9 cellular contexts compared by ENCODE assay signal in the genomic region with DNA sequence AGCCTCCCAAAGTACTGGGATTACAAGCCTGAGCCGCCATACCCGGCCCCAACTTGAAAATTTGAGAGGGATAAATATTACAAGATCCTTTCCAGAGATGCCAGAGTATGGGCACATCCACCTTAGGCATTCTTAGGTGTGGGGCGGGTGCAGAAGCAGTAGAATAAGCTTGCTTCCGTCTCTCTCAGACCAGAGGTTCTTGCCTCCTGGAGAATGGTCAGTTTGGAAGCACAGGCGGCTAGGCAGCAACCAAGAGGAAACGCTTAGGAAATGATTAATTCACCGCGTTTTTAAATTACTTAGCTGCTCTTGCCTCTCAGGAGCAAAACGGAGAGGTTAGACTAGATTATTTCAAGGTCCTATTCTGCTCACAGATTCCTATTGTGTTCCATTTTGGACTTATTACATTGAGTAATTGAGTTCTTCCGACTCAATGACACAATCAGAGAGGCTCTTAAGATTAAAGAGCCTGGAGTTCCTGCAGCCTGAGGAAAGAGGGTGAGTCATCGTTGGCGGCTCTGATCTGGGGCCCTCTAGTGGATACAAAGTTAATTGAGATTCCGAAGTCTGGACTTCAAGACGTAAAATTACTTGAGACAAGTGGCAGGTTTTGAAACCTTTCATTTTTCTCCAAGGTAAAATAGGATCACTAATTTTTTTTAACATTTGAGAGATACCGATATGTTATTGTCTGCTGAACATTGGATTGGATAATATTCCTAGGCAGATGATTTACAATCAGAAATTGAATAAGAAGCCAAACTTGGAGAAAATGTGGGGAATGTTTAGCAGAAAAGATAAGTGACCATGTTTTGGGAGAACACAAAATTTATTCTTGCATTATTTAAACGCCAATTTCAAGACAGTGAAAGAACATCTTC. TPM values are rescaled to one million over a fixed set of nuclear protein-coding genes. Genes with fewer than 3 reads are reported as not detected.
DNase-seq lines count a peak whose midpoint lies in the region; ATAC-seq and TF ChIP-seq lines count a peak whose summit lies in the region.
"Had no signal": no experiment of that assay in that cellular context is flagged by ENCODE, and none has a peak within 500 bp of the region (broad histone marks: within the 10 kb centered on the region; RNA-seq: fewer than 3 reads in every experiment).

No MANE protein-coding gene starts in this region.

- CTCF ChIA-PET in RWPE1 (lab: Yijun Ruan, JAX): interaction anchor here (0.7 kb wide), 2 partner anchors 36 to 1274 kb away, joined by 3 read pairs; no protein-coding TSS in a partner anchor

- POLR2A ChIA-PET in RWPE1 (lab: Yijun Ruan, JAX; ENCODE audit: low non-redundant PET): no interaction called here

- TF ChIP-seq EP300 in gastroesophageal sphincter (IDR thresholded peaks at IDR 0.05): no peak

- H3K36me3 ChIP-seq in gastroesophageal sphincter: no peaks in the 10 kb centered on the region
- H3K36me3 ChIP-seq in thoracic aorta: no peaks in the 10 kb centered on the region

- no peak for DNase-seq in activated CD4-positive, CD25-positive, alpha-beta regulatory T cell treated with anti-CD3 and anti-CD28 coated beads, Interleukin-2, amount 50 U/mL, for 72 hours
- DNase-seq in Jurkat, Clone E6-1 (ENCODE audit: low read depth, low spot score): peak; percentile 83
- DNase-seq in RWPE1 (ENCODE audit: low spot score) (peak; percentile 72), nucleus accumbens (lab: John Stamatoyannopoulos, UW) (peak in 35 of 56 donors; percentile 1 to 67 (median 16)), thoracic aorta (ENCODE audit: low spot score) (no peak)
- peak in 3 of 4 experiments; percentile 2 to 16 (median 4) for DNase-seq in activated naive CD4-positive, alpha-beta T cell (lab: John Stamatoyannopoulos, UW)

- TF ChIP-seq POLR2A in gastroesophageal sphincter (IDR thresholded peaks at IDR 0.05): no peak

- no peak overlapping the region for H3K27ac ChIP-seq in RWPE1
- no peak overlapping the region for H3K27ac ChIP-seq in gastroesophageal sphincter
- no peak overlapping the region for H3K27ac ChIP-seq in thoracic aorta

- TF ChIP-seq CTCF in RWPE1 (conservative IDR thresholded peaks at IDR 0.05; ENCODE audit: low read depth): peak; percentile 82
- TF ChIP-seq CTCF in gastroesophageal sphincter (IDR thresholded peaks at IDR 0.05): peak; percentile 53 to 73 (median 60)
- TF ChIP-seq CTCF in thoracic aorta (IDR thresholded peaks at IDR 0.05): peak; percentile 65

- no peaks in the 10 kb centered on the region for H3K27me3 ChIP-seq in gastroesophageal sphincter
- H3K27me3 ChIP-seq in thoracic aorta (replicated peaks; ENCODE audit: insufficient read depth): no peaks in the 10 kb centered on the region

- peak; percentile 72 to 73 for ATAC-seq in activated CD4-positive, CD25-positive, alpha-beta regulatory T cell treated with anti-CD3 and anti-CD28 coated beads, Interleukin-2, amount 50 U/mL, for 24 hours
- ATAC-seq in gastroesophageal sphincter: peak; percentile 94
- ATAC-seq in thoracic aorta (ENCODE audit: insufficient number of reproducible peaks, low FRiP score, low read depth): peak; percentile 96

- no peak overlapping the region for H3K4me3 ChIP-seq in Jurkat, Clone E6-1 (ENCODE audit: low read length)
- no peak overlapping the region for H3K4me3 ChIP-seq in gastroesophageal sphincter
- peak overlapping the region; percentile 45 for H3K4me3 ChIP-seq in thoracic aorta

- WGBS in gastroesophageal sphincter (ENCODE audit: low coverage in 1 of 2), 2 donors: 15 to 26% methylated on average over 12 to 14 of the region's 16 CpGs

- no peaks in the 10 kb centered on the region for H3K9me3 ChIP-seq in gastroesophageal sphincter
- no peaks in the 10 kb centered on the region for H3K9me3 ChIP-seq in thoracic aorta

- peaks cover 0 to 10% (median 0%) of the 10 kb centered on the region in 3 donors for H3K4me1 ChIP-seq in gastroesophageal sphincter
- peaks cover 0 to 8% of the 10 kb centered on the region in 2 donors for H3K4me1 ChIP-seq in thoracic aorta (ENCODE audit: control insufficient read depth in 1 of 2, low read depth in 2 of 2)

RNA-seq across cellular contexts. Expression of a gene that starts 5.8 kb away (rescaled TPM):
- polyA plus RNA-seq in Jurkat, Clone E6-1 (2012; ENCODE audit: insufficient read depth, insufficient read length): not detected
- total RNA-seq in gastroesophageal sphincter (not detected), thoracic aorta (not detected)
- total RNA-seq: urinary bladder had no signal
- polyA plus RNA-seq: urinary bladder had no signal

Comparison
In these comparisons a context has a peak if more than half of its experiments do, and no peak if none do; other contexts are left out.
1. DNase-seq: peak in Jurkat, Clone E6-1 (single experiment), RWPE1 (single experiment), activated naive CD4-positive, alpha-beta T cell (3 of 4) and nucleus accumbens (35 of 56); none in activated CD4-positive, CD25-positive, alpha-beta regulatory T cell treated with anti-CD3 and anti-CD28 coated beads, Interleukin-2, amount 50 U/mL, for 72 hours (single experiment) and thoracic aorta (single experiment).
2. Peak in every context shown above with its lines, with median percentiles within 50 percentile points of each other: ATAC-seq and CTCF ChIP-seq.